ENCODE assay signal across 1 cellular context in genomic region chr15:49035825-49036224, GRCh38.
TF ChIP-seq lines count a peak whose summit lies in the region.

No MANE protein-coding gene starts in this region.

TF ChIP-seq in HepG2, 621 proteins besides CTCF, POLR2A, EP300 and RAD21 (continued from another document):
- TF ChIP-seq POGZ (CRISPR knock-in tag; IDR thresholded peaks at IDR 0.05) (0 out of 2 replicates have a peak, but pooled peaks have one; percentile 52), AHDC1 (CRISPR knock-in tag; IDR thresholded peaks at IDR 0.05; ENCODE audit: borderline replicate concordance) (peak; percentile 69; the same call in 1 of the 2 replicates), GFI1 (CRISPR knock-in tag; IDR thresholded peaks at IDR 0.05; ENCODE audit: borderline replicate concordance) (0 out of 2 replicates have a peak, but pooled peaks have one; percentile 35), SMYD3 (CRISPR knock-in tag; IDR thresholded peaks at IDR 0.05) (0 out of 2 replicates have a peak, but pooled peaks have one; percentile 29), GABPA (IDR thresholded peaks at IDR 0.05; ENCODE audit: low read depth, low read length) (no peak), GABPA (CRISPR knock-in tag; IDR thresholded peaks at IDR 0.05; ENCODE audit: low read depth) (peak; percentile 9; the same call in 1 of the 2 replicates), HNF4A (CRISPR knock-in tag; IDR thresholded peaks at IDR 0.05) (peak; percentile 91), TBX2 (CRISPR knock-in tag; IDR thresholded peaks at IDR 0.05; ENCODE audit: borderline replicate concordance) (peak; percentile 34; the same call in 1 of the 2 replicates), CEBPB (IDR thresholded peaks at IDR 0.05; ENCODE audit: borderline replicate concordance, low read depth, low read length) (peak; percentile 55; the same call in 1 of the 2 replicates), NR2F6 (IDR thresholded peaks at IDR 0.05) (no peak), NR2F6 (CRISPR knock-in tag; IDR thresholded peaks at IDR 0.05) (0 out of 2 replicates have a peak, but pooled peaks have one; percentile 19), WIZ (CRISPR knock-in tag; IDR thresholded peaks at IDR 0.05) (no peak), ATAD3A (CRISPR knock-in tag; IDR thresholded peaks at IDR 0.05) (no peak), SIX4 (CRISPR knock-in tag; IDR thresholded peaks at IDR 0.05) (peak; percentile 77), KDM6A (CRISPR knock-in tag; IDR thresholded peaks at IDR 0.05; ENCODE audit: low read depth) (0 out of 2 replicates have a peak, but pooled peaks have one; percentile 20)
